ENCODE assay signal across 2 cellular contexts in genomic region chr6:126337323-126337722, GRCh38.
TF ChIP-seq lines count a peak whose summit lies in the region.

No MANE protein-coding gene starts in this region.

TF ChIP-seq in A549, 52 proteins besides CTCF, POLR2A, EP300 and RAD21:
- no peak for TF ChIP-seq BHLHE40 (IDR thresholded peaks at IDR 0.05; ENCODE audit: low read depth, low read length)
- TF ChIP-seq ZNF302 (CRISPR knock-in tag; IDR thresholded peaks at IDR 0.05): no peak
- TF ChIP-seq CEBPB (IDR thresholded peaks at IDR 0.05): peak; percentile 26 to 39; a peak in 2 of 4 replicates
- no peak for TF ChIP-seq EHF (CRISPR knock-in tag; IDR thresholded peaks at IDR 0.05)

TF ChIP-seq in IMR-90, 13 proteins besides CTCF, POLR2A, EP300 and RAD21 (continued from another document):
- TF ChIP-seq MAFK (IDR thresholded peaks at IDR 0.05; ENCODE audit: low read depth, low read length): no peak
